In genomic region chr2:241936457-241937133, GRCh38 we compare ENCODE assay signal across 17 cellular contexts.
"Had no signal": no experiment of that assay in that cellular context is flagged by ENCODE, and none has a peak within 500 bp of the region (broad histone marks: within the 10 kb centered on the region; RNA-seq: fewer than 3 reads in every experiment).

No MANE protein-coding gene starts in this region.

- H3K9me3 Mint-ChIP-seq: natural killer cell treated with Interleukin-12 subunit alpha and Interleukin-12 subunit beta and Interleukin-15 and Interleukin-18, amount 100 ng/mL, for 72 hours had no signal

- ATAC-seq: activated naive CD8-positive, alpha-beta T cell treated with anti-CD3 and anti-CD28 coated beads, Interleukin-2, amount 50 U/mL, for 24 hours; gastroesophageal sphincter; heart left ventricle had no signal

- H3K27me3 ChIP-seq: brain microvascular endothelial cell, tibial nerve had no signal

- H3K27ac Mint-ChIP-seq: activated naive CD8-positive, alpha-beta T cell treated with anti-CD3 and anti-CD28 coated beads, Interleukin-2, amount 50 U/mL, for 24 hours; natural killer cell treated with Interleukin-12 subunit alpha and Interleukin-12 subunit beta and Interleukin-15 and Interleukin-18, amount 100 ng/mL, for 72 hours had no signal

- H3K36me3 ChIP-seq: brain microvascular endothelial cell, esophagus muscularis mucosa, gastroesophageal sphincter, heart left ventricle, tibial nerve had no signal

- H3K4me3 Mint-ChIP-seq: activated naive CD8-positive, alpha-beta T cell treated with anti-CD3 and anti-CD28 coated beads, Interleukin-2, amount 50 U/mL, for 24 hours; central memory CD8-positive, alpha-beta T cell; natural killer cell treated with Interleukin-12 subunit alpha and Interleukin-12 subunit beta and Interleukin-15 and Interleukin-18, amount 100 ng/mL, for 72 hours had no signal

- H3K36me3 Mint-ChIP-seq: natural killer cell treated with Interleukin-12 subunit alpha and Interleukin-12 subunit beta and Interleukin-15 and Interleukin-18, amount 100 ng/mL, for 72 hours had no signal

- H3K27ac ChIP-seq: brain microvascular endothelial cell, esophagus muscularis mucosa, gastroesophageal sphincter, heart left ventricle, tibial nerve had no signal

- H3K4me3 ChIP-seq: gastroesophageal sphincter, heart left ventricle, tibial nerve had no signal

- DNase-seq: activated CD4-positive, alpha-beta T cell treated with anti-CD3 and anti-CD28 coated beads, Interleukin-2, amount 50 U/mL, for 1 hour; activated CD8-positive, alpha-beta memory T cell treated with anti-CD3 and anti-CD28 coated beads for 24 hours; activated naive CD4-positive, alpha-beta T cell treated with Interleukin-2 at 50 U/mL for 16 hours; activated naive CD8-positive, alpha-beta T cell treated with anti-CD3 and anti-CD28 coated beads, Interleukin-2, amount 50 U/mL, for 24 hours; anterior cingulate cortex; brain microvascular endothelial cell; effector CD8-positive, alpha-beta T cell; heart left ventricle; kidney glomerular epithelial cell; retina; stimulated activated naive CD4-positive, alpha-beta T cell; T1000 had no signal

- H3K27me3 Mint-ChIP-seq: activated naive CD8-positive, alpha-beta T cell treated with anti-CD3 and anti-CD28 coated beads, Interleukin-2, amount 50 U/mL, for 24 hours; central memory CD8-positive, alpha-beta T cell; natural killer cell treated with Interleukin-12 subunit alpha and Interleukin-12 subunit beta and Interleukin-15 and Interleukin-18, amount 100 ng/mL, for 72 hours had no signal
